27 cellular contexts compared by ENCODE assay signal in the genomic region with DNA sequence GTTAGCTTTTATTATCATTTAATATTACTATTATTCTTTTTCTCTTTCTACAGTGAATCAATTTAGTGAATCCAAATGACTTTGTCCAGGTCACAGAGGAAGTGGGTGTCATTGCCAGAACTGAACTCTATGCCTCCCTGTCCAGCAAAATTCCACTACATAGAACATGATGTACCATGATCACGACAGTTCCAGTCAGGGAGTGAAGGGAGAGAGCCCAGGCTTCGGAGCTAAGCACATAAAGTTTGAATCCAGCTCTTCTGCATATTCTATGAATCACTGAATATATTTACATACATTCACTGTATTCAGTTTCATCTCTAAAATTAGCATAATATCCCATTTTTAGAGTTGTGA. TPM values are rescaled to one million over a fixed set of nuclear protein-coding genes. Genes with fewer than 3 reads are reported as not detected.
"Had no signal": no experiment of that assay in that cellular context is flagged by ENCODE, and none has a peak within 500 bp of the region (broad histone marks: within the 10 kb centered on the region; RNA-seq: fewer than 3 reads in every experiment).

No MANE protein-coding gene starts in this region.

- H3K36me3 ChIP-seq: cardiac muscle cell, SJCRH30 had no signal

- H3K27ac ChIP-seq: cardiac muscle cell, PC-9, RWPE1, SJCRH30 had no signal

- ATAC-seq: activated CD8-positive, alpha-beta memory T cell treated with anti-CD3 and anti-CD28 coated beads, Interleukin-2, amount 10 ng/mL, durations not matched to agents 7 days and 5 days; activated T-cell treated with anti-CD3 and anti-CD28 coated beads, Interleukin-2, amount 50 U/mL, for 72 hours; activated T-helper 17 cell treated with anti-CD3 and anti-CD28 coated beads, Interleukin-2, amount 50 U/mL, for 72 hours; K562 had no signal

- H3K27me3 ChIP-seq: SJCRH30 had no signal

- H3K4me3 ChIP-seq: cardiac muscle cell, K562, PC-9, SJCRH30 had no signal

- H3K9ac ChIP-seq: SK-N-SH had no signal

- H3K9me3 ChIP-seq: SJCRH30, SK-N-SH had no signal

- DNase-seq: activated B cell treated with CpG ODN at 0.5 μM for 24 hours; activated CD4-positive, alpha-beta memory T cell treated with anti-CD3 and anti-CD28 coated beads, Interleukin-2, amount 10 ng/mL, durations not matched to agents 7 days and 5 days; activated CD4-positive, alpha-beta T cell treated with anti-CD3 and anti-CD28 coated beads for 4 hours; activated CD4-positive, alpha-beta T cell treated with anti-CD3 and anti-CD28 coated beads, Interleukin-2, amount 50 U/mL, for 1 hour; activated CD4-positive, CD25-positive, alpha-beta regulatory T cell treated with anti-CD3 and anti-CD28 coated beads, Interleukin-2, amount 50 U/mL, for 72 hours; activated CD8-positive, alpha-beta memory T cell treated with anti-CD3 and anti-CD28 coated beads for 24 hours; activated CD8-positive, alpha-beta memory T cell treated with anti-CD3 and anti-CD28 coated beads, Interleukin-2, amount 10 ng/mL, durations not matched to agents 7 days and 5 days; activated CD8-positive, alpha-beta memory T cell treated with anti-CD3 and anti-CD28 coated beads, Interleukin-2, amount 50 U/mL, for 48 hours; activated effector memory CD4-positive, alpha-beta T cell treated with anti-CD3 and anti-CD28 coated beads, Interleukin-2, amount 50 U/mL, for 16 hours; activated naive CD4-positive, alpha-beta T cell; activated naive CD4-positive, alpha-beta T cell treated with anti-CD3 and anti-CD28 coated beads, Interleukin-2, amount 50 U/mL, for 16 hours; activated naive CD8-positive, alpha-beta T cell treated with anti-CD3 and anti-CD28 coated beads for 36 hours; activated T-cell treated with anti-CD3 and anti-CD28 coated beads, Interleukin-2, amount 50 U/mL, for 72 hours; amniotic stem cell; aorta; NCI-H187; NCI-H2107; NCI-H2171; NCI-H510A; NK-92 treated with Interleukin-12 subunit alpha and Interleukin-12 subunit beta, amount 100 ng/mL, for 24 hours; PC-9; SJCRH30; SK-N-SH had no signal

RNA-seq across cellular contexts. Expression of a gene that starts 17.4 kb away (rescaled TPM):
- total RNA-seq: activated B cell treated with CpG ODN at 0.5 μM for 24 hours; activated CD4-positive, alpha-beta memory T cell treated with anti-CD3 and anti-CD28 coated beads, Interleukin-2, amount 10 ng/mL, durations not matched to agents 7 days and 5 days; activated CD8-positive, alpha-beta memory T cell treated with anti-CD3 and anti-CD28 coated beads, Interleukin-2, amount 10 ng/mL, durations not matched to agents 7 days and 5 days; activated naive CD8-positive, alpha-beta T cell treated with anti-CD3 and anti-CD28 coated beads for 36 hours; activated T-cell treated with anti-CD3 and anti-CD28 coated beads, Interleukin-2, amount 50 U/mL, for 72 hours; activated T-helper 17 cell treated with anti-CD3 and anti-CD28 coated beads, Interleukin-2, amount 50 U/mL, for 72 hours; aorta; cardiac muscle cell; K562; SJCRH30 had no signal
